8 cellular contexts compared by ENCODE assay signal in genomic region chr4:52545099-52546069, GRCh38.
A peak's percentile ranks its signal among the peaks of the same experiment; 100 is the strongest.
DNase-seq lines count a peak whose midpoint lies in the region; ATAC-seq and TF ChIP-seq lines count a peak whose summit lies in the region.

No MANE protein-coding gene starts in this region.

- peaks cover 10% of the 10 kb centered on the region for H3K27me3 Mint-ChIP-seq in activated T-cell treated with anti-CD3 and anti-CD28 coated beads, Interleukin-2, amount 50 U/mL, for 4 hours (ENCODE audit: low read depth)

- DNase-seq in AG10803 (ENCODE audit: low read depth) (peak; percentile 63), fibroblast of mammary gland (ENCODE audit: low read depth) (peak; percentile 69), superior temporal gyrus (ENCODE audit: extremely low spot score) (peak; percentile 80)
- peak; percentile 36 for DNase-seq in activated T-cell treated with anti-CD3 and anti-CD28 coated beads, Interleukin-2, amount 50 U/mL, for 4 hours

- ATAC-seq in GM18520 (IDR thresholded peaks at IDR 0.05; ENCODE audit: unreplicated experiment) (peak; percentile 64), HG03520 (IDR thresholded peaks at IDR 0.05; ENCODE audit: unreplicated experiment) (peak; percentile 82)
- peak; percentile 65 to 71 for ATAC-seq in activated T-cell treated with anti-CD3 and anti-CD28 coated beads, Interleukin-2, amount 50 U/mL, for 4 hours

- no peaks in the 10 kb centered on the region for H3F3A ChIP-seq in neural cell (ENCODE audit: insufficient read depth, low read length, poor library complexity, severe bottlenecking)

- H3K4me1 Mint-ChIP-seq in activated T-cell treated with anti-CD3 and anti-CD28 coated beads, Interleukin-2, amount 50 U/mL, for 4 hours (ENCODE audit: low read depth), result no peaks in the 10 kb centered on the region

- H3K9ac ChIP-seq in OCI-LY3 (ENCODE audit: low read length) (no peak overlapping the region), neural cell (ENCODE audit: low read length) (no peak overlapping the region)

- H3K36me3 Mint-ChIP-seq in activated T-cell treated with anti-CD3 and anti-CD28 coated beads, Interleukin-2, amount 50 U/mL, for 4 hours (ENCODE audit: insufficient read depth), result no peaks in the 10 kb centered on the region

- TF ChIP-seq CTCF in AG10803 (conservative IDR thresholded peaks at IDR 0.05; ENCODE audit: low read length) (peak; percentile 98), OCI-LY3 (IDR thresholded peaks at IDR 0.05; ENCODE audit: low read depth, low read length) (peak; percentile 93), fibroblast of mammary gland (conservative IDR thresholded peaks at IDR 0.05; ENCODE audit: control insufficient read depth, insufficient read depth, low read depth, low read length) (peak; percentile 99), neural cell (IDR thresholded peaks at IDR 0.05; ENCODE audit: poor library complexity, severe bottlenecking) (peak; percentile 50)

- H3K9me2 ChIP-seq in neural cell (ENCODE audit: insufficient read depth, low read length), result no peaks in the 10 kb centered on the region

- H3K27ac ChIP-seq in OCI-LY3 (ENCODE audit: low read length) (no peak overlapping the region), neural cell (ENCODE audit: low read length) (no peak overlapping the region)

- H3K4me1 ChIP-seq in OCI-LY3 (ENCODE audit: low read length), result 0 out of 2 replicates have a peak, but pooled peaks cover 2% of the 10 kb centered on the region

- no peaks in the 10 kb centered on the region for H4K20me1 ChIP-seq in OCI-LY3 (ENCODE audit: insufficient read depth, low read length)
- no peaks in the 10 kb centered on the region for H4K20me1 ChIP-seq in neural cell (ENCODE audit: insufficient read depth)

- H3K9me3 ChIP-seq in OCI-LY3 (ENCODE audit: insufficient read depth, low read length) (no peaks in the 10 kb centered on the region), neural cell (ENCODE audit: low read length) (no peaks in the 10 kb centered on the region)

- peak overlapping the region; percentile 31; the same call in 1 of the 2 replicates for H3K4me2 ChIP-seq in OCI-LY3 (ENCODE audit: low read length)
- no peak overlapping the region for H3K4me2 ChIP-seq in neural cell (ENCODE audit: low read length)

- peak overlapping the region; percentile 4; the same call in 1 of the 2 replicates for H3K4me3 ChIP-seq in AG10803 (ENCODE audit: low read length)
- no peak overlapping the region for H3K4me3 ChIP-seq in OCI-LY3 (ENCODE audit: low read length)
- no peak overlapping the region for H3K4me3 ChIP-seq in fibroblast of mammary gland (ENCODE audit: control insufficient read depth, low read depth, low read length)
- H3K4me3 ChIP-seq in neural cell (ENCODE audit: low read length), result no peak overlapping the region

- H3K27me3 ChIP-seq in OCI-LY3 (ENCODE audit: low read depth, low read length), result peaks cover 11% of the 10 kb centered on the region; the same call in 1 of the 2 replicates
- no peaks in the 10 kb centered on the region for H3K27me3 ChIP-seq in neural cell (ENCODE audit: insufficient read depth, low read depth, low read length)

- H3K9me3 Mint-ChIP-seq in activated T-cell treated with anti-CD3 and anti-CD28 coated beads, Interleukin-2, amount 50 U/mL, for 4 hours, result no peaks in the 10 kb centered on the region

- peak; percentile 55 for TF ChIP-seq RAD21 in neural cell (conservative IDR thresholded peaks at IDR 0.05)

- H3K36me3 ChIP-seq in OCI-LY3 (replicated peaks; ENCODE audit: low read depth, low read length) (no peaks in the 10 kb centered on the region), neural cell (ENCODE audit: insufficient read depth, low read length) (no peaks in the 10 kb centered on the region)

- H2AFZ ChIP-seq in OCI-LY3 (ENCODE audit: low read depth, low read length), result no peak overlapping the region
- H2AFZ ChIP-seq in neural cell (ENCODE audit: low read depth, low read length), result no peak overlapping the region

- no peak overlapping the region for H3K4me3 Mint-ChIP-seq in activated T-cell treated with anti-CD3 and anti-CD28 coated beads, Interleukin-2, amount 50 U/mL, for 4 hours

- H3K79me2 ChIP-seq in OCI-LY3 (ENCODE audit: low read length) (no peaks in the 10 kb centered on the region), neural cell (replicated peaks; ENCODE audit: insufficient read depth, low read length) (no peaks in the 10 kb centered on the region)

- TF ChIP-seq EP300 in neural cell (conservative IDR thresholded peaks at IDR 0.05; ENCODE audit: poor library complexity, severe bottlenecking), result no peak

TF ChIP-seq in neural cell, 6 proteins besides CTCF, POLR2A, EP300 and RAD21:
- TF ChIP-seq MXI1 (conservative IDR thresholded peaks at IDR 0.05; ENCODE audit: poor library complexity, severe bottlenecking) (no peak), SMC3 (conservative IDR thresholded peaks at IDR 0.05; ENCODE audit: poor library complexity) (peak; percentile 58)
